In the genomic region with DNA sequence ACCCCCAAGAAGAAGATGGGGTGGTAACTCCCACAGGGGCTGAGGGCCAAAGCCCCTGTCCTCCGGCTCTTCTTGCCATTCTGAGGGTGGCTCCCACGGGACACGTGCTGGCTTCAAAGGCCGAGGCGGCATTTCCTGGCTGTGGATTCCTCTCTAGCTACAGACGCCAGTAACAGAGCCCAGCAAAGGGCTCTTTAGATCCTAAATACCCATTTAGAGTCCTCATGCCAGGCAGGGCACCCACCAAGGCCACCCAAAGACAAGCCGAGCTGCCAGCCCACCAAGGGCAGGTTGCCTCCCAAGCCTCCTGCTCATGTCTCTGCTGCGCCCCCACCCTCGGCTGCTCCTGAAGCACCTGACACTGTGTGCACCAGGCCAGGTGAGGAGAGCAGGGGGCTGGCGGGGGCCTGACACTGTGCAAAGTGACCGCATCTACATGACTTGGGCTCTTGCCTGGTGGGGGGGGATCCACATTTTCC, we compare ENCODE assay signal across 19 cellular contexts.
"Had no signal": no experiment of that assay in that cellular context is flagged by ENCODE, and none has a peak within 500 bp of the region (broad histone marks: within the 10 kb centered on the region; RNA-seq: fewer than 3 reads in every experiment).

No MANE protein-coding gene starts in this region.

- ATAC-seq: heart left ventricle; left lung; lower lobe of right lung; sciatic nerve; stimulated activated naive B cell treated with anti-CD40 and anti-IgM and Interleukin-4, amounts not matched to agents 10 μg/mL and 1 μg/mL and 100 μg/mL, for 72 hours had no signal

- H3K27ac ChIP-seq: colonic mucosa, heart left ventricle, left lung, lower lobe of right lung, skin epidermis, stomach, thoracic aorta had no signal

- H3K9me3 ChIP-seq: colonic mucosa, heart left ventricle, left lung, lower lobe of right lung, stomach, thoracic aorta, transverse colon had no signal

- H3K36me3 ChIP-seq: colonic mucosa, lower lobe of right lung, thoracic aorta, transverse colon had no signal

- DNase-seq: colonic mucosa; effector CD4-positive, alpha-beta T cell; foreskin melanocyte; hypothalamus; islet precursor cell; lower lobe of right lung; midbrain; naive B cell; stimulated activated CD4-positive, alpha-beta T cell treated with anti-CD3 and anti-CD28 coated beads, Interleukin-2, amount 100 ng/mL, for 24 hours; stimulated activated CD4-positive, alpha-beta T cell treated with anti-CD3 and anti-CD28 coated beads, Interleukin-4, amount 100 ng/mL, for 4 hours; stimulated activated naive B cell treated with anti-CD40 and anti-IgM and Interleukin-4, amounts not matched to agents 10 μg/mL and 1 μg/mL and 100 μg/mL, for 72 hours; stomach; substantia nigra; transverse colon had no signal

- H3K4me1 ChIP-seq: lower lobe of right lung had no signal

- H3K4me3 ChIP-seq: colonic mucosa, heart left ventricle, left lung, lower lobe of right lung, skin epidermis, stomach, thoracic aorta, transverse colon had no signal

- H3K27me3 ChIP-seq: colonic mucosa, heart left ventricle, left lung, stomach, transverse colon had no signal
